ENCODE assay signal across 8 cellular contexts in genomic region chr18:80154293-80154692, GRCh38. TPM values are rescaled to one million over a fixed set of nuclear protein-coding genes. Genes with fewer than 3 reads are reported as not detected.
DNase-seq lines count a peak whose midpoint lies in the region; ATAC-seq and TF ChIP-seq lines count a peak whose summit lies in the region.

No MANE protein-coding gene starts in this region.

- peak; percentile 55 for DNase-seq in DMS53 (lab: John Stamatoyannopoulos, UW)
- no peak for DNase-seq in DMS53 treated with DMSO at 0.1 percent for 48 hours (lab: John Stamatoyannopoulos, UW; ENCODE audit: unreplicated experiment)
- no peak for DNase-seq in activated T-cell treated with anti-CD3 and anti-CD28 coated beads, Interleukin-2, amount 50 U/mL, for 4 hours
- peak; percentile 23 for DNase-seq in left kidney (ENCODE audit: low read depth, low spot score)
- no peak for DNase-seq in GM19238 (ENCODE audit: insufficient read length, low spot score)
- no peak for DNase-seq in 8988T

- no peak for TF ChIP-seq EP300 in Ishikawa (IDR thresholded peaks at IDR 0.05; ENCODE audit: borderline replicate concordance)

- peak; percentile 75 for ATAC-seq in GM21360 (IDR thresholded peaks at IDR 0.05; ENCODE audit: unreplicated experiment)
- peak; percentile 82 to 86 for ATAC-seq in activated T-cell treated with anti-CD3 and anti-CD28 coated beads, Interleukin-2, amount 50 U/mL, for 4 hours

- TF ChIP-seq RAD21 in Ishikawa (IDR thresholded peaks at IDR 0.05; ENCODE audit: low read depth): peak; percentile 47; the same call in 1 of the 2 replicates

- H3K4me1 Mint-ChIP-seq in activated T-cell treated with anti-CD3 and anti-CD28 coated beads, Interleukin-2, amount 50 U/mL, for 4 hours (ENCODE audit: low read depth): peaks cover 4% of the 10 kb centered on the region

- H3K36me3 Mint-ChIP-seq in activated T-cell treated with anti-CD3 and anti-CD28 coated beads, Interleukin-2, amount 50 U/mL, for 4 hours (ENCODE audit: insufficient read depth): no peaks in the 10 kb centered on the region

- H3K27me3 Mint-ChIP-seq in activated T-cell treated with anti-CD3 and anti-CD28 coated beads, Interleukin-2, amount 50 U/mL, for 4 hours (ENCODE audit: low read depth): peaks cover 14% of the 10 kb centered on the region

- no peaks in the 10 kb centered on the region for H3K9me3 Mint-ChIP-seq in activated T-cell treated with anti-CD3 and anti-CD28 coated beads, Interleukin-2, amount 50 U/mL, for 4 hours

- H3K4me3 Mint-ChIP-seq in activated T-cell treated with anti-CD3 and anti-CD28 coated beads, Interleukin-2, amount 50 U/mL, for 4 hours: no peak overlapping the region

TF ChIP-seq in Ishikawa, 13 proteins besides CTCF, POLR2A, EP300 and RAD21:
- no peak for TF ChIP-seq NFIC (IDR thresholded peaks at IDR 0.05)
- no peak for TF ChIP-seq ZBTB7A (IDR thresholded peaks at IDR 0.05; ENCODE audit: low read depth)
- no peak for TF ChIP-seq TAF1 (IDR thresholded peaks at IDR 0.05; ENCODE audit: low read depth)
- no peak for TF ChIP-seq FOXM1 (IDR thresholded peaks at IDR 0.05; ENCODE audit: borderline replicate concordance, low read depth)
- TF ChIP-seq CREB1 (IDR thresholded peaks at IDR 0.05; ENCODE audit: low read depth): no peak
- TF ChIP-seq, protein P1, sequence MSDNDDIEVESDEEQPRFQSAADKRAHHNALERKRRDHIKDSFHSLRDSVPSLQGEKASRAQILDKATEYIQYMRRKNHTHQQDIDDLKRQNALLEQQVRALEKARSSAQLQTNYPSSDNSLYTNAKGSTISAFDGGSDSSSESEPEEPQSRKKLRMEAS (IDR thresholded peaks at IDR 0.05): no peak
- TF ChIP-seq, protein P2, sequence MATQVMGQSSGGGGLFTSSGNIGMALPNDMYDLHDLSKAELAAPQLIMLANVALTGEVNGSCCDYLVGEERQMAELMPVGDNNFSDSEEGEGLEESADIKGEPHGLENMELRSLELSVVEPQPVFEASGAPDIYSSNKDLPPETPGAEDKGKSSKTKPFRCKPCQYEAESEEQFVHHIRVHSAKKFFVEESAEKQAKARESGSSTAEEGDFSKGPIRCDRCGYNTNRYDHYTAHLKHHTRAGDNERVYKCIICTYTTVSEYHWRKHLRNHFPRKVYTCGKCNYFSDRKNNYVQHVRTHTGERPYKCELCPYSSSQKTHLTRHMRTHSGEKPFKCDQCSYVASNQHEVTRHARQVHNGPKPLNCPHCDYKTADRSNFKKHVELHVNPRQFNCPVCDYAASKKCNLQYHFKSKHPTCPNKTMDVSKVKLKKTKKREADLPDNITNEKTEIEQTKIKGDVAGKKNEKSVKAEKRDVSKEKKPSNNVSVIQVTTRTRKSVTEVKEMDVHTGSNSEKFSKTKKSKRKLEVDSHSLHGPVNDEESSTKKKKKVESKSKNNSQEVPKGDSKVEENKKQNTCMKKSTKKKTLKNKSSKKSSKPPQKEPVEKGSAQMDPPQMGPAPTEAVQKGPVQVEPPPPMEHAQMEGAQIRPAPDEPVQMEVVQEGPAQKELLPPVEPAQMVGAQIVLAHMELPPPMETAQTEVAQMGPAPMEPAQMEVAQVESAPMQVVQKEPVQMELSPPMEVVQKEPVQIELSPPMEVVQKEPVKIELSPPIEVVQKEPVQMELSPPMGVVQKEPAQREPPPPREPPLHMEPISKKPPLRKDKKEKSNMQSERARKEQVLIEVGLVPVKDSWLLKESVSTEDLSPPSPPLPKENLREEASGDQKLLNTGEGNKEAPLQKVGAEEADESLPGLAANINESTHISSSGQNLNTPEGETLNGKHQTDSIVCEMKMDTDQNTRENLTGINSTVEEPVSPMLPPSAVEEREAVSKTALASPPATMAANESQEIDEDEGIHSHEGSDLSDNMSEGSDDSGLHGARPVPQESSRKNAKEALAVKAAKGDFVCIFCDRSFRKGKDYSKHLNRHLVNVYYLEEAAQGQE (IDR thresholded peaks at IDR 0.05; ENCODE audit: low read depth): no peak
- no peak for TF ChIP-seq TEAD4 (IDR thresholded peaks at IDR 0.05)

RNA-seq across cellular contexts. Expression of gene ADNP2, which starts 45.2 kb away (rescaled TPM):
- 10 to 100 TPM; 23.3 to 26.3 (median 25.2) TPM for total RNA-seq in activated T-cell treated with anti-CD3 and anti-CD28 coated beads, Interleukin-2, amount 50 U/mL, for 4 hours

Comparison
In these comparisons a context has a peak if more than half of its experiments do, and no peak if none do; other contexts are left out.
1. DNase-seq: peak in DMS53 (single experiment) and left kidney (single experiment); none in DMS53 treated with DMSO at 0.1 percent for 48 hours (single experiment), activated T-cell treated with anti-CD3 and anti-CD28 coated beads, Interleukin-2, amount 50 U/mL, for 4 hours (single experiment), GM19238 (single experiment) and 8988T (single experiment).